8 cellular contexts compared by ENCODE assay signal in the genomic region with DNA sequence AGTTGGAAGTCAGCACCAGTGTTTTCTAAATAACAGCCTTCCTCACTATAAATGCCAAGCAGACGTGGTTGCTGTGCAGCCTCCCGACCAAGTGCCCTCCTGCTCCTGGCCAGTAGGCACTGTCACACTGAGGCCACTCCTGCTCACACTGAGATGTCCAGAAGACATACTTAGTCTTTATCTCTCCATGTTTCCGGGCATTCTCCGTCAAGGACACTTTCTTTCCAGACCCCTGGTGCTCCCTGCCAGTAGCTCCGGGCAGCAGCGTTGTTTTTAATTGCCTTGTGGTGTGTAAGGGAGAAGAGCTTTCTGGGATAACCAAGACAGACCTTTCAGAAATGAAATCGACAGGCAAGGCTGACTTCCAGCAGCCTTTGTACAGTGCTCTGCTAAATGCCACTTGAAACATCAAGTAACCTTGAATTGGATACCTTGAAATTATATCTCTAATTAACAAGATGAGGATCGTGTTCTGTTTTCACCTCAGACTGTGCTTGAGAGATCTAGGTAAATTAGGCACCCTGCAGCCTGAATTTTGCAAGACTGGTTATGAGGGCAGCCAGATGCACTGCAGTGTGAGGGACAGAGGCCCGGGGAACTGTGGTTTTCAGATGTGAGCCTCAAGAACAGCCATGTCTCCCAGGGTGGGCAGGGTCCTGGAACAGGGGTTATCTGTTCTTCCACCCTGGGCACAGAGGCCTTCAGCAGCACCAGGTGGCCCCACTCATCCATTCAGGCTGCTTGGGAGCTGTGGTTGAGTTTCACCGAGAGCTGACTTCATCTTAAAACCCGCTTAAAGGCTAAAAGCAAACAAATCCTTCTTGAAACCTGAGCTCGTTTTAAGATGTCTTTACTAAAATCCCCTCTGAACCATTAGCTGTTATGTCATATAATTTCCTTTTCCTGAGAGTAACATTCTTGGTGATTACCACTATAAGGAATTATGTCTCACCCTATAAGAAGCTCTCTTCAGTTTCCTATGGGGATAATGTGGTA. TPM values are rescaled to one million over a fixed set of nuclear protein-coding genes. Genes with fewer than 3 reads are reported as not detected.
DNase-seq lines count a peak whose midpoint lies in the region; ATAC-seq and TF ChIP-seq lines count a peak whose summit lies in the region.

No MANE protein-coding gene starts in this region.

- 42 to 52% methylated on average over 12 of the region's 12 CpGs for WGBS in upper lobe of left lung, 2 donors

- TF ChIP-seq CTCF in upper lobe of left lung (IDR thresholded peaks at IDR 0.05), result peak in 2 of 6 experiments; percentile 10 to 13

- TF ChIP-seq POLR2A in upper lobe of left lung (IDR thresholded peaks at IDR 0.05), result no peak

- no peak overlapping the region for H3K4me3 ChIP-seq in upper lobe of left lung

- peaks cover 13 to 21% (median 15%) of the 10 kb centered on the region in 4 donors for H3K4me1 ChIP-seq in upper lobe of left lung

- no peak for TF ChIP-seq EP300 in upper lobe of left lung (IDR thresholded peaks at IDR 0.05)

- DNase-seq in NCI-H345 (lab: John Stamatoyannopoulos, UW) (peak; percentile 20), NCI-H345 treated with DMSO at 0.1 percent for 48 hours (lab: John Stamatoyannopoulos, UW; ENCODE audit: unreplicated experiment) (no peak), amniotic stem cell (lab: John Stamatoyannopoulos, UW) (peak; percentile 45), upper lobe of left lung (peak in 1 of 2 donors; percentile 37), NCI-H2081 treated with DMSO at 0.1 percent for 48 hours (lab: John Stamatoyannopoulos, UW) (no peak)
- no peak for DNase-seq in effector CD4-positive, alpha-beta T cell

- H3K27ac ChIP-seq in layer of hippocampus (ENCODE audit: low read depth, low read length), result peak overlapping the region; percentile 88
- peak overlapping the region in 3 of 4 donors; percentile 49 to 61 (median 50) for H3K27ac ChIP-seq in upper lobe of left lung

- H3K27me3 ChIP-seq in layer of hippocampus (ENCODE audit: control insufficient read depth, insufficient read depth, low read length) (no peaks in the 10 kb centered on the region), upper lobe of left lung (no peaks in the 10 kb centered on the region)

- no peaks in the 10 kb centered on the region for H3K9me3 ChIP-seq in upper lobe of left lung

- peak; percentile 15 to 45 for ATAC-seq in upper lobe of left lung (ENCODE audit: low FRiP score in 2 of 2)
- no peak for ATAC-seq in HG03175 (IDR thresholded peaks at IDR 0.05; ENCODE audit: unreplicated experiment)

- H3K36me3 ChIP-seq in upper lobe of left lung, result peaks cover 0 to 2% (median 0%) of the 10 kb centered on the region in 4 donors

RNA-seq across cellular contexts. Expression of a gene that starts 43.4 kb away (rescaled TPM):
- 10 to 100 TPM in 3 of 6 donors, 1 to 10 TPM in 3; 6.3 to 28.7 (median 9.5) TPM for total RNA-seq in upper lobe of left lung

Comparison
In these comparisons a context has a peak if more than half of its experiments do, and no peak if none do; other contexts are left out.
1. DNase-seq: peak in NCI-H345 (single experiment) and amniotic stem cell (single experiment); none in NCI-H345 treated with DMSO at 0.1 percent for 48 hours (single experiment), effector CD4-positive, alpha-beta T cell (single experiment) and NCI-H2081 treated with DMSO at 0.1 percent for 48 hours (single experiment).